In the genomic region with DNA sequence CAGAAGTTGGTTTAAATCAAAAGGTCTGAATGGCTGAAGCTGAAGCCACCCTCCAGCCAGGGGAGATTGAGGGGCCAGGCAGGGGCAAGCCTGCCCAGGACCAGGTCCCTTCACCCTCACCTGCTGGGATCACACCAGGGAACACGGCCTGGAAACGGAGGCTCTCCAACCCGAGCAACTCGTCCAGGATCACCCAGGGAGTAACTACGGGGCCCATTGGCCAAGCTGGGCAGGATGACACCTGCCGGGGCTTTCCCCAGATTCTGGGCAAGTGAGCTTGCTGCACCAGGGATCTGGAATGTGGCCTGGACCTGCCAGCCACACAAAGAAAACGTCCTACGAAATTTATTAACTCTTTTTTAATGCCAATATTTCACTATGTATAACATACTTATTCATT, we compare ENCODE assay signal across 18 cellular contexts. TPM values are rescaled to one million over a fixed set of nuclear protein-coding genes. Genes with fewer than 3 reads are reported as not detected.
DNase-seq lines count a peak whose midpoint lies in the region; ATAC-seq, FAIRE-seq and TF ChIP-seq lines count a peak whose summit lies in the region.
"Had no signal": no experiment of that assay in that cellular context is flagged by ENCODE, and none has a peak within 500 bp of the region (broad histone marks: within the 10 kb centered on the region; RNA-seq: fewer than 3 reads in every experiment).

No MANE protein-coding gene starts in this region.

- H3K9me3 ChIP-seq in kidney (ENCODE audit: control insufficient read depth in 1 of 2, low read length in 2 of 2) (no peaks in the 10 kb centered on the region), upper lobe of right lung (no peaks in the 10 kb centered on the region)
- H3K9me3 ChIP-seq: BE2C, HAP-1 had no signal

- H3K4me3 ChIP-seq in H7 (ENCODE audit: insufficient read depth, low read depth, low read length) (no peak overlapping the region), kidney (ENCODE audit: low read length in 2 of 2) (no peak overlapping the region), upper lobe of right lung (no peak overlapping the region)
- H3K4me3 ChIP-seq: HAP-1 had no signal

- no peak for ATAC-seq in upper lobe of right lung
- ATAC-seq in Right ventricle myocardium inferior: no peak
- no peak for ATAC-seq in GM21723 (IDR thresholded peaks at IDR 0.05; ENCODE audit: unreplicated experiment)

- no peak overlapping the region for H3K9ac ChIP-seq in kidney (ENCODE audit: low read length in 2 of 2)

- no peak for FAIRE-seq in kidney (lab: Jason Lieb, UNC)
- FAIRE-seq: A204.1 had no signal

- H3K27ac ChIP-seq in kidney (ENCODE audit: low read depth in 2 of 2, low read length in 2 of 2) (no peak overlapping the region), upper lobe of right lung (no peak overlapping the region)

- H3K36me3 ChIP-seq in H7 (replicated peaks; ENCODE audit: control insufficient read depth, insufficient read depth, low read length) (no peaks in the 10 kb centered on the region), kidney (ENCODE audit: control insufficient read depth in 1 of 2, insufficient read depth in 2 of 2, low read length in 2 of 2) (no peaks in the 10 kb centered on the region), upper lobe of right lung (no peaks in the 10 kb centered on the region)
- H3K36me3 ChIP-seq: BE2C, HAP-1 had no signal

- no peaks in the 10 kb centered on the region for H3K27me3 ChIP-seq in H7 (ENCODE audit: control insufficient read depth, insufficient read depth, low read length)
- H3K27me3 ChIP-seq in upper lobe of right lung: peaks cover 39% of the 10 kb centered on the region
- H3K27me3 ChIP-seq: BE2C had no signal

- intact Hi-C loops in kidney (cut with DNase I) (no loop called here), upper lobe of right lung (cut with DNase I) (no loop called here), Right ventricle myocardium inferior (cut with DNase I) (loop anchor here (5.0 to 10.0 kb wide), 3 partner anchors 416 to 1678 kb away; no protein-coding TSS in a partner anchor)

- no peaks in the 10 kb centered on the region for H3K4me1 ChIP-seq in kidney (ENCODE audit: control insufficient read depth in 1 of 2, insufficient read depth in 1 of 2, low read depth in 1 of 2, low read length in 2 of 2)
- H3K4me1 ChIP-seq in upper lobe of right lung: no peaks in the 10 kb centered on the region
- H3K4me1 ChIP-seq: BE2C, HAP-1 had no signal

- TF ChIP-seq CTCF in kidney (IDR thresholded peaks at IDR 0.05; ENCODE audit: borderline replicate concordance, extremely low read depth, insufficient read depth) (no peak), upper lobe of right lung (IDR thresholded peaks at IDR 0.05) (no peak)

- DNase-seq in H7 (peak; percentile 39), cerebellum (ENCODE audit: low spot score) (peak; percentile 50), kidney (peak; percentile 68), upper lobe of right lung (peak; percentile 49), Right ventricle myocardium inferior (ENCODE audit: missing footprints) (no peak)
- no peak for DNase-seq in activated effector memory CD4-positive, alpha-beta T cell treated with anti-CD3 and anti-CD28 coated beads, Interleukin-2, amount 50 U/mL, for 16 hours
- DNase-seq in activated CD4-positive, alpha-beta T cell treated with anti-CD3 and anti-CD28 coated beads, Interleukin-2, amount 50 U/mL, for 4 hours: no peak
- DNase-seq: ACHN; BE2C; C1 segment of cervical spinal cord; CD4-positive, alpha-beta T cell; DMS153; DMS79; GF-D8; GOT3 had no signal

RNA-seq across cellular contexts. Expression of a gene that starts 30.4 kb away (rescaled TPM):
- 44.8 and 47.4 TPM in 2 replicates for total RNA-seq in H7 (2014; rRNA removed; shearing (Covaris generic))
- total RNA-seq in cerebellum (51.1 TPM), kidney (28.3 TPM), upper lobe of right lung (28.3 TPM), Right ventricle myocardium inferior (36.6 TPM)
- 34.8 TPM for polyA plus RNA-seq in kidney (ENCODE audit: insufficient read depth, low read depth, low replicate concordance)

Comparison
In these comparisons a context has a peak if more than half of its experiments do, and no peak if none do; other contexts are left out.
1. DNase-seq: peak in H7 (single experiment), cerebellum (single experiment), kidney (single experiment) and upper lobe of right lung (single experiment); none in activated effector memory CD4-positive, alpha-beta T cell treated with anti-CD3 and anti-CD28 coated beads, Interleukin-2, amount 50 U/mL, for 16 hours (single experiment), Right ventricle myocardium inferior (single experiment) and activated CD4-positive, alpha-beta T cell treated with anti-CD3 and anti-CD28 coated beads, Interleukin-2, amount 50 U/mL, for 4 hours (0 of 2).